ENCODE assay signal across 17 cellular contexts in genomic region chr20:33178726-33179125, GRCh38. TPM values are rescaled to one million over a fixed set of nuclear protein-coding genes. Genes with fewer than 3 reads are reported as not detected.
DNase-seq lines count a peak whose midpoint lies in the region; TF ChIP-seq lines count a peak whose summit lies in the region.
"Had no signal": no experiment of that assay in that cellular context is flagged by ENCODE, and none has a peak within 500 bp of the region (broad histone marks: within the 10 kb centered on the region; RNA-seq: fewer than 3 reads in every experiment).

No MANE protein-coding gene starts in this region.

- DNase-seq in NCI-H69 (lab: John Stamatoyannopoulos, UW) (peak; percentile 21), islet precursor cell (peak; percentile 74), thyroid gland (peak; percentile 78 to 85), SIG-M5 treated with dmso at 0.1 percent for 504 hours (lab: John Stamatoyannopoulos, UW; ENCODE audit: unreplicated experiment) (no peak), T-helper 2 cell (no peak)
- DNase-seq: activated CD8-positive, alpha-beta T cell treated with anti-CD3 and anti-CD28 coated beads for 36 hours; adrenal gland; C1 segment of cervical spinal cord; DND-41; foreskin fibroblast; NCI-H187 treated with DMSO at 0.1 percent for 48 hours; NCI-H526; Peyer's patch; stimulated activated naive CD4-positive, alpha-beta T cell had no signal

- H3K36me3 ChIP-seq in thyroid gland: no peaks in the 10 kb centered on the region
- H3K36me3 ChIP-seq: adrenal gland, Peyer's patch, vagina had no signal

- peaks cover 17 to 20% of the 10 kb centered on the region in 2 donors for H3K4me1 ChIP-seq in thyroid gland
- H3K4me1 ChIP-seq: adrenal gland, Peyer's patch, vagina had no signal

- 43 to 46% methylated on average over 6 of the region's 6 CpGs for WGBS in thyroid gland, 2 donors

- peak overlapping the region; percentile 74 to 77 (median 76) for H3K27ac ChIP-seq in thyroid gland
- H3K27ac ChIP-seq: adrenal gland, Peyer's patch, vagina had no signal

- no peaks in the 10 kb centered on the region for H3K27me3 ChIP-seq in thyroid gland
- H3K27me3 ChIP-seq: adrenal gland, Peyer's patch, vagina had no signal

- intact Hi-C loops in thyroid gland (cut with DNase I): no loop called here

- TF ChIP-seq CTCF in thyroid gland (IDR thresholded peaks at IDR 0.05): no peak

- TF ChIP-seq POLR2A in thyroid gland (IDR thresholded peaks at IDR 0.05): no peak

- H3K4me3 ChIP-seq in thyroid gland (replicated peaks in 1 of 3): no peak overlapping the region
- H3K4me3 ChIP-seq: adrenal gland, Peyer's patch, vagina had no signal

- no peaks in the 10 kb centered on the region for H3K9me3 ChIP-seq in thyroid gland
- H3K9me3 ChIP-seq: adrenal gland, Peyer's patch, vagina had no signal

RNA-seq across cellular contexts. Expression of gene BPIFA2, which starts 10.8 kb away (rescaled TPM):
- total RNA-seq in thyroid gland: not detected
- total RNA-seq: activated CD8-positive, alpha-beta T cell treated with anti-CD3 and anti-CD28 coated beads for 36 hours; adrenal gland; mesenteric fat pad; Peyer's patch; skeletal muscle tissue; vagina had no signal

RNA-seq across cellular contexts. Expression of gene BPIFA3, which starts 38.4 kb away (rescaled TPM):
- total RNA-seq in thyroid gland: not detected
- total RNA-seq: activated CD8-positive, alpha-beta T cell treated with anti-CD3 and anti-CD28 coated beads for 36 hours; adrenal gland; mesenteric fat pad; Peyer's patch; skeletal muscle tissue; vagina had no signal

RNA-seq across cellular contexts. Expression of gene BPIFA1, which starts 57.1 kb away (rescaled TPM):
- not detected for total RNA-seq in thyroid gland
- total RNA-seq: activated CD8-positive, alpha-beta T cell treated with anti-CD3 and anti-CD28 coated beads for 36 hours; adrenal gland; mesenteric fat pad; Peyer's patch; skeletal muscle tissue; vagina had no signal

Comparison
In these comparisons a context has a peak if more than half of its experiments do, and no peak if none do; other contexts are left out.
1. DNase-seq: peak in NCI-H69 (single experiment), islet precursor cell (single experiment) and thyroid gland (2 of 2); none in SIG-M5 treated with dmso at 0.1 percent for 504 hours (single experiment) and T-helper 2 cell (0 of 5).